ENCODE assay signal across 16 cellular contexts in the genomic region with DNA sequence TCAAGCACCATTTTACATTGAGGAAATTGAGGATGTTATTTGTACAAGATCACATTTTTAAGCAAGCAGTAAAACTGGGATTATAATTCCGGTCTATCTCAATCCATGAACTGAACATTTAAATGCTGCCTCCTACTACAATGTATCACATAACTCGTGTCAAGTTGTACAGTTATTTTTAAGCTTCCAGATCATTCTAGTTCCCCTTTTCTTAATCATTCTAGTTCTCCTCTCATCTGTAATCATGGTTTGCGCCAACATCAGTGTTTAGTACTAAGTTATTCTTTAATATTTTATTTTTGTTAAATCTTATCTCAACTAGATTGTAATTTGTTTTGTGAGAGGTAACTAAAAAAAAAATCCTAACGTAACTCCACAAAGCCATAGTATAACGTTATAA.
"Had no signal": no experiment of that assay in that cellular context is flagged by ENCODE, and none has a peak within 500 bp of the region (broad histone marks: within the 10 kb centered on the region; RNA-seq: fewer than 3 reads in every experiment).

No MANE protein-coding gene starts in this region.

- H3K27ac ChIP-seq: cardiac muscle cell, heart right ventricle, right atrium auricular region, skin epidermis, tibial nerve had no signal

- H3K9me3 ChIP-seq: heart right ventricle, mucosa of descending colon, right atrium auricular region, tibial nerve had no signal

- H3K27ac Mint-ChIP-seq: activated T-helper 2 cell treated with anti-CD3 and anti-CD28 coated beads, Interferon-gamma antibody, Interleukin-2, Interleukin-4, amounts not matched to agents 10 μg/mL and 5 μg/mL and 100 μg/mL, durations not matched to agents 14 hours and 24 hours and 36 hours; natural killer cell had no signal

- H3K4me3 Mint-ChIP-seq: activated naive CD4-positive, alpha-beta T cell treated with anti-CD3 and anti-CD28 coated beads, Interleukin-2, amount 10 ng/mL, durations not matched to agents 7 days and 5 days; natural killer cell had no signal

- H3K27me3 ChIP-seq: right atrium auricular region, tibial nerve had no signal

- H3K36me3 ChIP-seq: cardiac muscle cell, heart right ventricle, right atrium auricular region, tibial nerve had no signal

- DNase-seq: activated CD4-positive, alpha-beta T cell treated with anti-CD3 and anti-CD28 coated beads, Interleukin-2, amount 50 U/mL, for 1 hour; activated naive CD4-positive, alpha-beta T cell treated with anti-CD3 and anti-CD28 coated beads, Interleukin-2, amount 10 ng/mL, durations not matched to agents 7 days and 5 days; activated T-cell treated with anti-CD3 and anti-CD28 coated beads for 4 hours; foreskin melanocyte; heart right ventricle; islet precursor cell; mammary epithelial cell; mucosa of descending colon; natural killer cell; nucleus accumbens had no signal

- H3K4me3 ChIP-seq: cardiac muscle cell, heart right ventricle, mucosa of descending colon, right atrium auricular region, skin epidermis, tibial nerve had no signal

- H3K9me3 Mint-ChIP-seq: activated naive CD4-positive, alpha-beta T cell treated with anti-CD3 and anti-CD28 coated beads, Interleukin-2, amount 10 ng/mL, durations not matched to agents 7 days and 5 days; activated T-helper 2 cell treated with anti-CD3 and anti-CD28 coated beads, Interferon-gamma antibody, Interleukin-2, Interleukin-4, amounts not matched to agents 10 μg/mL and 5 μg/mL and 100 μg/mL, durations not matched to agents 14 hours and 24 hours and 36 hours; natural killer cell had no signal

- ATAC-seq: heart right ventricle, left lobe of liver, mucosa of descending colon, natural killer cell had no signal

- H3K36me3 Mint-ChIP-seq: natural killer cell had no signal
